Comparison of ENCODE assay signal across 12 cellular contexts in the genomic region with DNA sequence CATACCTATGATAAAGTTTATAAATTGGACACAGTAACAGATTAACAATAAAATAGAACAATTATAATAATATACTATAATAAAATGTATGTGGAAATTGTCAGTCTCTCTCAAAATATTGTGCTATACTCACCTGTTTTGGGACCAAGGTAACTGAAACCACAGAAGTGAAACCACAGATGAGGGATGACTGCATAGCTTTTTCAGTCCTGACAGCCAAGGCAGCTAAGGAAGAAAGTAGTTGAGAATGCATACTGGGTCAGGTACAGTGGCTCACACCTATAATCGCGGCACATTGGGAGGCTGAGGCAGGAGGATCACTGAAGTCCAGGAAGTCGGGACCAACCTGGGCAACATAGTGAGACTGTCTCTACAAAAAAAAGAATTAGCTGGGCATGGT. TPM values are rescaled to one million over a fixed set of nuclear protein-coding genes. Genes with fewer than 3 reads are reported as not detected.
DNase-seq lines count a peak whose midpoint lies in the region; ATAC-seq and TF ChIP-seq lines count a peak whose summit lies in the region.
"Had no signal": no experiment of that assay in that cellular context is flagged by ENCODE, and none has a peak within 500 bp of the region (broad histone marks: within the 10 kb centered on the region; RNA-seq: fewer than 3 reads in every experiment).

No MANE protein-coding gene starts in this region.

- no peak for TF ChIP-seq CTCF in mesothelial cell of epicardium (IDR thresholded peaks at IDR 0.05; ENCODE audit: unreplicated experiment)
- no peak for TF ChIP-seq CTCF in thyroid gland (IDR thresholded peaks at IDR 0.05)

- no peak overlapping the region for H3K4me3 ChIP-seq in thyroid gland (replicated peaks in 1 of 3)
- H3K4me3 ChIP-seq: ascending aorta had no signal

- H3K27ac Mint-ChIP-seq in activated CD4-positive, alpha-beta memory T cell treated with anti-CD3 and anti-CD28 coated beads for 36 hours, result peak overlapping the region; percentile 45
- H3K27ac Mint-ChIP-seq in mesothelial cell of epicardium, result no peak overlapping the region
- H3K27ac Mint-ChIP-seq: nephron had no signal

- H3K36me3 Mint-ChIP-seq in activated CD4-positive, alpha-beta memory T cell treated with anti-CD3 and anti-CD28 coated beads for 36 hours, result peaks cover 40% of the 10 kb centered on the region
- H3K36me3 Mint-ChIP-seq in mesothelial cell of epicardium, result peaks cover 29% of the 10 kb centered on the region

- no peaks in the 10 kb centered on the region for H3K9me3 ChIP-seq in thyroid gland
- H3K9me3 ChIP-seq: ascending aorta had no signal

- TF ChIP-seq POLR2A in GM18505 (IDR thresholded peaks at IDR 0.05; ENCODE audit: borderline replicate concordance, extremely low read depth, insufficient read depth, insufficient read length) (no peak), thyroid gland (IDR thresholded peaks at IDR 0.05) (no peak)

- H3K4me1 Mint-ChIP-seq in activated CD4-positive, alpha-beta memory T cell treated with anti-CD3 and anti-CD28 coated beads for 36 hours (ENCODE audit: low read depth), result peaks cover 54% of the 10 kb centered on the region
- no peaks in the 10 kb centered on the region for H3K4me1 Mint-ChIP-seq in mesothelial cell of epicardium
- H3K4me1 Mint-ChIP-seq: nephron had no signal

- CTCF ChIA-PET in activated CD4-positive, alpha-beta memory T cell treated with anti-CD3 and anti-CD28 coated beads for 36 hours (lab: Charles Lee), result no interaction called here

- H3K27me3 Mint-ChIP-seq in activated CD4-positive, alpha-beta memory T cell treated with anti-CD3 and anti-CD28 coated beads for 36 hours, result no peaks in the 10 kb centered on the region
- no peaks in the 10 kb centered on the region for H3K27me3 Mint-ChIP-seq in mesothelial cell of epicardium (ENCODE audit: low read depth)
- H3K27me3 Mint-ChIP-seq: stimulated activated naive B cell treated with anti-CD40 and anti-IgM and Interleukin-4, amounts not matched to agents 10 μg/mL and 1 μg/mL and 100 μg/mL, for 72 hours had no signal

- POLR2A ChIA-PET in activated CD4-positive, alpha-beta memory T cell treated with anti-CD3 and anti-CD28 coated beads for 36 hours (lab: Charles Lee), result interaction anchor here (1.3 to 1.5 kb wide), 2 partner anchors 9 kb away, joined by 4 to 6 read pairs; partner anchors contain the start of gene SRP19

- intact Hi-C loops in activated CD4-positive, alpha-beta memory T cell treated with anti-CD3 and anti-CD28 coated beads for 36 hours (cut with micrococcal nuclease), result no loop called here
- intact Hi-C loops in thyroid gland (cut with DNase I) (no loop called here), Right ventricle myocardium inferior (cut with DNase I) (no loop called here)

- no peak overlapping the region for H3K27ac ChIP-seq in thyroid gland
- H3K27ac ChIP-seq: ascending aorta had no signal

- H3K9me3 Mint-ChIP-seq in activated CD4-positive, alpha-beta memory T cell treated with anti-CD3 and anti-CD28 coated beads for 36 hours, result no peaks in the 10 kb centered on the region
- H3K9me3 Mint-ChIP-seq in mesothelial cell of epicardium, result no peaks in the 10 kb centered on the region
- H3K9me3 Mint-ChIP-seq: nephron; stimulated activated naive B cell treated with anti-CD40 and anti-IgM and Interleukin-4, amounts not matched to agents 10 μg/mL and 1 μg/mL and 100 μg/mL, for 72 hours had no signal

- no peaks in the 10 kb centered on the region for H3K27me3 ChIP-seq in thyroid gland
- H3K27me3 ChIP-seq: ascending aorta had no signal

- 96 to 100% methylated on average over 3 of the region's 3 CpGs for WGBS in thyroid gland, 2 donors

- no peak overlapping the region for H3K4me3 Mint-ChIP-seq in activated CD4-positive, alpha-beta memory T cell treated with anti-CD3 and anti-CD28 coated beads for 36 hours
- H3K4me3 Mint-ChIP-seq in mesothelial cell of epicardium, result no peak overlapping the region
- H3K4me3 Mint-ChIP-seq: nephron had no signal

- peak; percentile 76 for ATAC-seq in GM18505 (IDR thresholded peaks at IDR 0.05; ENCODE audit: unreplicated experiment)
- peak; percentile 58 for ATAC-seq in GM19467 (IDR thresholded peaks at IDR 0.05; ENCODE audit: unreplicated experiment)
- peak; percentile 69 for ATAC-seq in HG02981 (IDR thresholded peaks at IDR 0.05; ENCODE audit: unreplicated experiment)
- ATAC-seq in Right ventricle myocardium inferior, result no peak

- H3K4me1 ChIP-seq in thyroid gland, result no peaks in the 10 kb centered on the region
- H3K4me1 ChIP-seq: ascending aorta had no signal

- peak; percentile 19 for DNase-seq in activated CD4-positive, alpha-beta memory T cell treated with anti-CD3 and anti-CD28 coated beads for 36 hours
- DNase-seq in mesothelial cell of epicardium (ENCODE audit: low spot score in 2 of 2, unreplicated experiment in 2 of 2) (no peak), thyroid gland (no peak), medulla oblongata (ENCODE audit: extremely low spot score) (no peak), Right ventricle myocardium inferior (ENCODE audit: missing footprints) (no peak)
- DNase-seq: NCI-H1930; stimulated activated naive B cell treated with anti-CD40 and anti-IgM and Interleukin-4, amounts not matched to agents 10 μg/mL and 1 μg/mL and 100 μg/mL, for 72 hours had no signal

- H3K36me3 ChIP-seq in thyroid gland, result peaks cover 27 to 48% of the 10 kb centered on the region in 2 donors

RNA-seq across cellular contexts. Expression of gene SRP19, which starts 8.9 kb away (rescaled TPM):
- 10 to 100 TPM; 49.1 to 51.6 TPM for total RNA-seq in activated CD4-positive, alpha-beta memory T cell treated with anti-CD3 and anti-CD28 coated beads for 36 hours
- total RNA-seq in mesothelial cell of epicardium, result 45.6 to 51.3 TPM (median 47.3 TPM) in 3 replicates
- 10 to 100 TPM; 54.5 to 82.6 (median 76.5) TPM for total RNA-seq in thyroid gland
- total RNA-seq in Right ventricle myocardium inferior, result 24.8 TPM

RNA-seq across cellular contexts. Expression of gene REEP5, which starts 52.1 kb away (rescaled TPM):
- 10 to 100 TPM; 64.6 to 67.4 TPM for total RNA-seq in activated CD4-positive, alpha-beta memory T cell treated with anti-CD3 and anti-CD28 coated beads for 36 hours
- total RNA-seq in mesothelial cell of epicardium, result 32.4 to 35.4 TPM (median 34.7 TPM) in 3 replicates
- 100 to 1,000 TPM; 169 to 300 (median 231) TPM for total RNA-seq in thyroid gland
- total RNA-seq in Right ventricle myocardium inferior, result 125 TPM
